In genomic region chr12:55972906-55973597, GRCh38 we compare ENCODE assay signal across 8 cellular contexts. TPM values are rescaled to one million over a fixed set of nuclear protein-coding genes. Genes with fewer than 3 reads are reported as not detected.
DNase-seq lines count a peak whose midpoint lies in the region; ATAC-seq and TF ChIP-seq lines count a peak whose summit lies in the region.

No MANE protein-coding gene starts in this region.

- no peak for ATAC-seq in GM19023 (IDR thresholded peaks at IDR 0.05; ENCODE audit: unreplicated experiment)
- no peak for ATAC-seq in activated CD8-positive, alpha-beta T cell treated with anti-CD3 and anti-CD28 coated beads for 36 hours

- H3K9me3 Mint-ChIP-seq in activated CD8-positive, alpha-beta T cell treated with anti-CD3 and anti-CD28 coated beads for 36 hours, result no peaks in the 10 kb centered on the region

- in situ Hi-C loops in astrocyte of the spinal cord (cut with HindIII; ENCODE audit: low sequenced_read_pairs), result no loop called here

- WGBS in lower leg skin, 2 donors, result 0 to 2% methylated on average over 18 of the region's 18 CpGs

- TF ChIP-seq CTCF in AG04449 (IDR thresholded peaks at IDR 0.05; ENCODE audit: insufficient read depth, low read length, missing control alignments), result no peak
- TF ChIP-seq CTCF in HL-60 (IDR thresholded peaks at IDR 0.05; ENCODE audit: insufficient read depth, low read length), result no peak
- TF ChIP-seq CTCF in astrocyte of the spinal cord (IDR thresholded peaks at IDR 0.05; ENCODE audit: low read depth, low read length), result no peak
- peak in 1 of 3 donors; percentile 40 for TF ChIP-seq CTCF in lower leg skin (IDR thresholded peaks at IDR 0.05)
- TF ChIP-seq CTCF in activated CD8-positive, alpha-beta T cell treated with anti-CD3 and anti-CD28 coated beads for 36 hours (IDR thresholded peaks at IDR 0.05), result no peak

- H3K4me1 Mint-ChIP-seq in activated CD8-positive, alpha-beta T cell treated with anti-CD3 and anti-CD28 coated beads for 36 hours (ENCODE audit: low read depth), result peaks cover 31% of the 10 kb centered on the region

- intact Hi-C loops in lower leg skin (cut with DNase I; ENCODE audit: low total_unique reads), result no loop called here
- intact Hi-C loops in activated CD8-positive, alpha-beta T cell treated with anti-CD3 and anti-CD28 coated beads for 36 hours (cut with micrococcal nuclease), result loop anchor here (2.0 to 10.0 kb wide), 2 partner anchors 44 to 238 kb away; no protein-coding TSS in a partner anchor

- POLR2A ChIA-PET in AG04449 (lab: Yijun Ruan, JAX), result interaction anchor here (0.6 to 2.2 kb wide), 17 partner anchors 10 to 1693 kb away, joined by 3 to 10 read pairs (median 5); partner anchors contain the start of genes CBX5, CD63, DNAJC14 and ORMDL2
- POLR2A ChIA-PET in activated CD8-positive, alpha-beta T cell treated with anti-CD3 and anti-CD28 coated beads for 36 hours (lab: Charles Lee), result interaction anchor here (0.6 to 2.5 kb wide), 17 partner anchors 9 to 217 kb away, joined by 3 to 10 read pairs (median 3); partner anchors contain the start of genes PA2G4 and SMARCC2

- TF ChIP-seq POLR2A in lower leg skin (IDR thresholded peaks at IDR 0.05), result no peak

- H3K4me3 ChIP-seq in AG04449 (ENCODE audit: low read depth, low read length), result peak overlapping the region; percentile 72
- H3K4me3 ChIP-seq in HL-60 (replicated peaks; ENCODE audit: insufficient read depth, low read length), result peak overlapping the region; percentile 48
- H3K4me3 ChIP-seq in astrocyte of the spinal cord (ENCODE audit: low read depth, low read length), result peak overlapping the region; percentile 68
- H3K4me3 ChIP-seq in lower leg skin (ENCODE audit: low read depth, poor library complexity, severe bottlenecking), result peak overlapping the region; percentile 1

- CTCF ChIA-PET in AG04449 (lab: Yijun Ruan, JAX), result interaction anchor here (1.0 to 2.7 kb wide), 10 partner anchors 11 to 235 kb away, joined by 3 to 26 read pairs (median 4); partner anchors contain the start of gene SUOX
- CTCF ChIA-PET in activated CD8-positive, alpha-beta T cell treated with anti-CD3 and anti-CD28 coated beads for 36 hours (lab: Charles Lee), result interaction anchor here (0.9 to 2.7 kb wide), 16 partner anchors 10 to 243 kb away, joined by 3 to 27 read pairs (median 4); partner anchors contain the start of genes ORMDL2, PYM1, SARNP and ZC3H10

- H3K27ac Mint-ChIP-seq in activated CD8-positive, alpha-beta T cell treated with anti-CD3 and anti-CD28 coated beads for 36 hours, result no peak overlapping the region

- no peaks in the 10 kb centered on the region for H3K27me3 Mint-ChIP-seq in activated CD8-positive, alpha-beta T cell treated with anti-CD3 and anti-CD28 coated beads for 36 hours

- peak overlapping the region; percentile 57 for H3K27ac ChIP-seq in HL-60 (replicated peaks)

- no peak overlapping the region for H3K4me3 Mint-ChIP-seq in activated CD8-positive, alpha-beta T cell treated with anti-CD3 and anti-CD28 coated beads for 36 hours

- H3K27me3 ChIP-seq in HL-60 (ENCODE audit: insufficient read depth, poor library complexity, severe bottlenecking), result no peaks in the 10 kb centered on the region

- peaks cover 24% of the 10 kb centered on the region for H3K36me3 Mint-ChIP-seq in activated CD8-positive, alpha-beta T cell treated with anti-CD3 and anti-CD28 coated beads for 36 hours (ENCODE audit: low read depth)

- DNase-seq in AG04449 (ENCODE audit: low read depth, low spot score) (no peak), HL-60 (ENCODE audit: low read depth in 1 of 2, low spot score in 1 of 2) (peak in 1 of 2 experiments; percentile 30), astrocyte of the spinal cord (ENCODE audit: low read depth, low spot score) (no peak), lower leg skin (ENCODE audit: low spot score in 2 of 2) (no peak), GF-D8 (lab: John Stamatoyannopoulos, UW) (no peak), D341Med (ENCODE audit: low spot score) (no peak)
- no peak for DNase-seq in activated CD8-positive, alpha-beta T cell treated with anti-CD3 and anti-CD28 coated beads for 36 hours

RNA-seq across cellular contexts. Expression of gene RAB5B, which starts 0.8 kb away (rescaled TPM):
- total RNA-seq in lower leg skin, result 100 to 1,000 TPM in 3 of 4 donors, 10 to 100 TPM in 1; 96.9 to 141 (median 129) TPM
- total RNA-seq in activated CD8-positive, alpha-beta T cell treated with anti-CD3 and anti-CD28 coated beads for 36 hours, result 10 to 100 TPM; 26.0 to 32.4 TPM

RNA-seq across cellular contexts. Expression of gene CDK2, which starts 6.4 kb away (rescaled TPM):
- 10 to 100 TPM; 18.3 to 25.2 (median 24.0) TPM for total RNA-seq in lower leg skin
- total RNA-seq in activated CD8-positive, alpha-beta T cell treated with anti-CD3 and anti-CD28 coated beads for 36 hours, result 10 to 100 TPM; 86.7 to 90.1 TPM

RNA-seq across cellular contexts. Expression of gene PMEL, which starts 7.2 kb away (rescaled TPM):
- total RNA-seq in lower leg skin, result 10 to 100 TPM; 17.2 to 49.3 (median 34.2) TPM
- total RNA-seq in activated CD8-positive, alpha-beta T cell treated with anti-CD3 and anti-CD28 coated beads for 36 hours, result 1 to 10 TPM in 1 of 2 experiments, under 1 TPM in 1; 0.65 to 1.2 TPM

RNA-seq across cellular contexts. Expression of gene SUOX, which starts 24.0 kb away (rescaled TPM):
- total RNA-seq in lower leg skin, result 10 to 100 TPM in 3 of 4 donors, 1 to 10 TPM in 1; 7.6 to 21.4 (median 13.8) TPM
- total RNA-seq in activated CD8-positive, alpha-beta T cell treated with anti-CD3 and anti-CD28 coated beads for 36 hours, result 1 to 10 TPM; 4.6 to 6.2 TPM

RNA-seq across cellular contexts. Expression of gene DGKA, which starts 42.1 kb away (rescaled TPM):
- total RNA-seq in lower leg skin, result 100 to 1,000 TPM; 139 to 354 (median 176) TPM
- total RNA-seq in activated CD8-positive, alpha-beta T cell treated with anti-CD3 and anti-CD28 coated beads for 36 hours, result 100 to 1,000 TPM; 350 to 353 TPM

Comparison
In these comparisons a context has a peak if more than half of its experiments do, and no peak if none do; other contexts are left out.
1. H3K4me3 ChIP-seq: peak in every context shown above with its lines; median percentile 72 in AG04449; 68 in astrocyte of the spinal cord; 48 in HL-60; 1 in lower leg skin.
2. RNA of gene PMEL, which starts 7.2 kb away (total RNA-seq): 17.2 to 49.3 TPM in lower leg skin; 0.65 to 1.2 TPM in activated CD8-positive, alpha-beta T cell treated with anti-CD3 and anti-CD28 coated beads for 36 hours; every median in the first group is over 4 times any median in the second.